Comparison of ENCODE assay signal across 20 cellular contexts in genomic region chr1:68217060-68217554, GRCh38. TPM values are rescaled to one million over a fixed set of nuclear protein-coding genes. Genes with fewer than 3 reads are reported as not detected.
DNase-seq lines count a peak whose midpoint lies in the region; ATAC-seq, FAIRE-seq and TF ChIP-seq lines count a peak whose summit lies in the region.
"Had no signal": no experiment of that assay in that cellular context is flagged by ENCODE, and none has a peak within 500 bp of the region (broad histone marks: within the 10 kb centered on the region; RNA-seq: fewer than 3 reads in every experiment).

No MANE protein-coding gene starts in this region.

- no peaks in the 10 kb centered on the region for H3K27me3 ChIP-seq in transverse colon
- H3K27me3 ChIP-seq: right atrium auricular region had no signal

- in situ Hi-C loops in transverse colon (cut with MboI; ENCODE audit: low pct_ligation_motif_present in 1 of 4, low pct_unique_long_range_greater_than_20kb in 1 of 4, low sequenced_read_pairs in 3 of 4): no loop called here

- CTCF ChIA-PET in WTC11 (lab: Charles Lee): no interaction called here

- H3K27ac Mint-ChIP-seq in WTC11 (no peak overlapping the region), natural killer cell (no peak overlapping the region)
- no peak overlapping the region for H3K27ac Mint-ChIP-seq in activated T-cell treated with anti-CD3 and anti-CD28 coated beads, Interleukin-2, amount 50 U/mL, for 24 hours
- H3K27ac Mint-ChIP-seq: activated naive CD4-positive, alpha-beta T cell treated with anti-CD3 and anti-CD28 coated beads, Interleukin-2, amount 10 ng/mL, durations not matched to agents 7 days and 5 days; natural killer cell treated with Interleukin-12 subunit alpha and Interleukin-12 subunit beta and Interleukin-15 and Interleukin-18, amount 100 ng/mL, for 72 hours; T-helper 17 cell had no signal

- no peaks in the 10 kb centered on the region for H3K36me3 Mint-ChIP-seq in WTC11
- H3K36me3 Mint-ChIP-seq in natural killer cell: no peaks in the 10 kb centered on the region
- no peaks in the 10 kb centered on the region for H3K36me3 Mint-ChIP-seq in activated T-cell treated with anti-CD3 and anti-CD28 coated beads, Interleukin-2, amount 50 U/mL, for 24 hours (ENCODE audit: low read depth)
- H3K36me3 Mint-ChIP-seq: activated naive CD4-positive, alpha-beta T cell treated with anti-CD3 and anti-CD28 coated beads, Interleukin-2, amount 10 ng/mL, durations not matched to agents 7 days and 5 days; natural killer cell treated with Interleukin-12 subunit alpha and Interleukin-12 subunit beta and Interleukin-15 and Interleukin-18, amount 100 ng/mL, for 72 hours had no signal

- H3K4me3 ChIP-seq in transverse colon: no peak overlapping the region
- H3K4me3 ChIP-seq: right atrium auricular region, thoracic aorta had no signal

- no peak for TF ChIP-seq EP300 in transverse colon (IDR thresholded peaks at IDR 0.05; ENCODE audit: low read depth)

- no peak for FAIRE-seq in HTR-8/SVneo (lab: Jason Lieb, UNC)
- FAIRE-seq: bronchial epithelial cell had no signal

- POLR2A ChIA-PET in WTC11 (lab: Charles Lee): no interaction called here

- peak overlapping the region; percentile 42 to 82 (median 74) for H3K27ac ChIP-seq in transverse colon
- H3K27ac ChIP-seq: right atrium auricular region, thoracic aorta had no signal

- H3K4me1 Mint-ChIP-seq in WTC11: peaks cover 19% of the 10 kb centered on the region
- no peaks in the 10 kb centered on the region for H3K4me1 Mint-ChIP-seq in natural killer cell
- no peaks in the 10 kb centered on the region for H3K4me1 Mint-ChIP-seq in activated T-cell treated with anti-CD3 and anti-CD28 coated beads, Interleukin-2, amount 50 U/mL, for 24 hours (ENCODE audit: low read depth)
- H3K4me1 Mint-ChIP-seq: activated naive CD4-positive, alpha-beta T cell treated with anti-CD3 and anti-CD28 coated beads, Interleukin-2, amount 10 ng/mL, durations not matched to agents 7 days and 5 days; T-helper 17 cell had no signal

- H3K4me3 Mint-ChIP-seq in WTC11 (no peak overlapping the region), natural killer cell (no peak overlapping the region)
- no peak overlapping the region for H3K4me3 Mint-ChIP-seq in activated T-cell treated with anti-CD3 and anti-CD28 coated beads, Interleukin-2, amount 50 U/mL, for 24 hours
- H3K4me3 Mint-ChIP-seq: activated naive CD4-positive, alpha-beta T cell treated with anti-CD3 and anti-CD28 coated beads, Interleukin-2, amount 10 ng/mL, durations not matched to agents 7 days and 5 days; natural killer cell treated with Interleukin-12 subunit alpha and Interleukin-12 subunit beta and Interleukin-15 and Interleukin-18, amount 100 ng/mL, for 72 hours; T-helper 17 cell had no signal

- DNase-seq in NCI-H510A treated with DMSO at 0.1 percent for 48 hours (lab: John Stamatoyannopoulos, UW) (peak; percentile 36), NCI-H510A (lab: John Stamatoyannopoulos, UW) (no peak), WTC11 (ENCODE audit: low spot score) (no peak), medulla oblongata (ENCODE audit: extremely low spot score) (peak; percentile 44), transverse colon (no peak), natural killer cell (no peak), HTR-8/SVneo (ENCODE audit: insufficient read length, low spot score) (no peak)
- DNase-seq in activated T-cell treated with anti-CD3 and anti-CD28 coated beads, Interleukin-2, amount 50 U/mL, for 24 hours: no peak
- DNase-seq: 8988T; activated naive CD4-positive, alpha-beta T cell treated with anti-CD3 and anti-CD28 coated beads, Interleukin-2, amount 10 ng/mL, durations not matched to agents 7 days and 5 days; effector CD4-positive, alpha-beta T cell; left cardiac atrium; NCI-H187 treated with DMSO at 0.1 percent for 48 hours; Right ventricle myocardium superior; stimulated activated CD4-positive, alpha-beta T cell treated with anti-CD3 and anti-CD28 coated beads, Interleukin-2, amount 100 ng/mL, for 24 hours; T-helper 17 cell had no signal

- ATAC-seq in WTC11 (peak; percentile 52), natural killer cell (no peak)
- ATAC-seq: left cardiac atrium; natural killer cell treated with Interleukin-12 subunit alpha and Interleukin-12 subunit beta and Interleukin-15 and Interleukin-18, amount 100 ng/mL, for 72 hours; T-helper 17 cell had no signal

- H3K9me3 Mint-ChIP-seq in WTC11 (no peaks in the 10 kb centered on the region; the same call in 1 of the 2 replicates), natural killer cell (no peaks in the 10 kb centered on the region)
- no peaks in the 10 kb centered on the region for H3K9me3 Mint-ChIP-seq in activated T-cell treated with anti-CD3 and anti-CD28 coated beads, Interleukin-2, amount 50 U/mL, for 24 hours
- H3K9me3 Mint-ChIP-seq: activated naive CD4-positive, alpha-beta T cell treated with anti-CD3 and anti-CD28 coated beads, Interleukin-2, amount 10 ng/mL, durations not matched to agents 7 days and 5 days; natural killer cell treated with Interleukin-12 subunit alpha and Interleukin-12 subunit beta and Interleukin-15 and Interleukin-18, amount 100 ng/mL, for 72 hours had no signal

- H3K9me3 ChIP-seq in transverse colon: no peaks in the 10 kb centered on the region
- H3K9me3 ChIP-seq: right atrium auricular region, thoracic aorta had no signal

- 78 to 81% methylated on average over 4 to 5 of the region's 5 CpGs for WGBS in transverse colon (ENCODE audit: low coverage in 1 of 2), 2 donors

- peaks cover 4% of the 10 kb centered on the region for H3K27me3 Mint-ChIP-seq in WTC11 (ENCODE audit: low read depth)
- no peaks in the 10 kb centered on the region for H3K27me3 Mint-ChIP-seq in natural killer cell (ENCODE audit: low read depth in 2 of 2)
- peaks cover 2% of the 10 kb centered on the region for H3K27me3 Mint-ChIP-seq in activated T-cell treated with anti-CD3 and anti-CD28 coated beads, Interleukin-2, amount 50 U/mL, for 24 hours
- H3K27me3 Mint-ChIP-seq: activated naive CD4-positive, alpha-beta T cell treated with anti-CD3 and anti-CD28 coated beads, Interleukin-2, amount 10 ng/mL, durations not matched to agents 7 days and 5 days had no signal

- H3K4me1 ChIP-seq in transverse colon: peaks cover 20 to 64% (median 36%) of the 10 kb centered on the region in 4 donors

- no peak for TF ChIP-seq CTCF in WTC11 (IDR thresholded peaks at IDR 0.05)
- no peak for TF ChIP-seq CTCF in transverse colon (IDR thresholded peaks at IDR 0.05)
- no peak for TF ChIP-seq CTCF in natural killer cell (IDR thresholded peaks at IDR 0.05)

- no peaks in the 10 kb centered on the region for H3K36me3 ChIP-seq in transverse colon
- H3K36me3 ChIP-seq: right atrium auricular region, thoracic aorta had no signal

- intact Hi-C loops in transverse colon (cut with DNase I; ENCODE audit: low total_unique reads) (no loop called here), natural killer cell (cut with micrococcal nuclease) (no loop called here)

- TF ChIP-seq POLR2A in transverse colon (IDR thresholded peaks at IDR 0.05): no peak

TF ChIP-seq in WTC11, 78 proteins besides CTCF, POLR2A, EP300 and RAD21 (continues in another document):
- TF ChIP-seq ZNF121 (CRISPR knock-in tag; IDR thresholded peaks at IDR 0.05) (no peak), ZNF425 (CRISPR knock-in tag; conservative IDR thresholded peaks at IDR 0.05) (no peak), ZNF263 (CRISPR knock-in tag; IDR thresholded peaks at IDR 0.05; ENCODE audit: low read depth) (no peak), MXD4 (CRISPR knock-in tag; IDR thresholded peaks at IDR 0.05; ENCODE audit: borderline replicate concordance) (no peak), KAT7 (CRISPR knock-in tag; IDR thresholded peaks at IDR 0.05; ENCODE audit: borderline replicate concordance) (no peak), ZNF281 (CRISPR knock-in tag; IDR thresholded peaks at IDR 0.05) (no peak)

RNA-seq across cellular contexts. Expression of gene WLS, which starts 15.2 kb away (rescaled TPM):
- total RNA-seq in WTC11 (2021) (4.5 to 5.7 TPM (median 5.3 TPM) in 3 replicates), transverse colon (100 to 1,000 TPM in 2 of 4 donors, 10 to 100 TPM in 2; 69.9 to 117 (median 98.7) TPM), natural killer cell (1 to 10 TPM in 1 of 3 donors, under 1 TPM in 1, not detected in 1; 0.75 to 1.4 TPM)
- total RNA-seq: natural killer cell treated with Interleukin-12 subunit alpha and Interleukin-12 subunit beta and Interleukin-15 and Interleukin-18, amount 100 ng/mL, for 72 hours had no signal

Comparison
In these comparisons a context has a peak if more than half of its experiments do, and no peak if none do; other contexts are left out.
1. DNase-seq: peak in NCI-H510A treated with DMSO at 0.1 percent for 48 hours (single experiment) and medulla oblongata (single experiment); none in NCI-H510A (single experiment), WTC11 (single experiment), transverse colon (single experiment), natural killer cell (single experiment), HTR-8/SVneo (single experiment) and activated T-cell treated with anti-CD3 and anti-CD28 coated beads, Interleukin-2, amount 50 U/mL, for 24 hours (single experiment).
2. RNA of gene WLS, which starts 15.2 kb away (total RNA-seq): 69.9 to 117 TPM in transverse colon; 4.5 to 5.7 TPM in WTC11 and 0.75 to 1.4 TPM in natural killer cell; every median in the first group is over 10 times any median in the second.